8 cellular contexts compared by ENCODE assay signal in genomic region chr10:69179089-69179742, GRCh38. TPM values are rescaled to one million over a fixed set of nuclear protein-coding genes. Genes with fewer than 3 reads are reported as not detected.
DNase-seq lines count a peak whose midpoint lies in the region; ATAC-seq and TF ChIP-seq lines count a peak whose summit lies in the region.

No MANE protein-coding gene starts in this region.

- H3K9ac ChIP-seq in SK-N-SH = peak overlapping the region; percentile 91

- H3K79me2 ChIP-seq in SK-N-SH (ENCODE audit: insufficient read depth) = peaks cover 41% of the 10 kb centered on the region

- no peaks in the 10 kb centered on the region for H3F3A ChIP-seq in SK-N-SH (replicated peaks; ENCODE audit: insufficient read depth)

- no peaks in the 10 kb centered on the region for H3K27me3 ChIP-seq in SK-N-SH (ENCODE audit: insufficient read depth)

- H4K20me1 ChIP-seq in SK-N-SH (ENCODE audit: insufficient read depth) = no peaks in the 10 kb centered on the region

- CTCF ChIA-PET in SK-N-SH (lab: Yijun Ruan, JAX) = no interaction called here

- peaks cover 0 to 3% of the 10 kb centered on the region in 2 experiments for H3K36me3 ChIP-seq in SK-N-SH (replicated peaks in 1 of 2; ENCODE audit: control insufficient read depth in 1 of 2, insufficient read depth in 2 of 2, low read length in 1 of 2)

- WGBS in SK-N-SH (ENCODE audit: low lambda C conversion rate) = 12% methylated on average over 21 of the region's 21 CpGs

- no peak for TF ChIP-seq EP300 in SK-N-SH (IDR thresholded peaks at IDR 0.05; ENCODE audit: borderline replicate concordance in 1 of 2, low read depth in 1 of 2, low read length in 1 of 2)

- DNase-seq in NCI-H510A (lab: John Stamatoyannopoulos, UW) (peak; percentile 29), NCI-H510A treated with DMSO at 0.1 percent for 48 hours (lab: John Stamatoyannopoulos, UW) (no peak), SK-N-SH (peak; percentile 57), islet precursor cell (peak; percentile 43), T1000 (lab: John Stamatoyannopoulos, UW) (no peak)
- DNase-seq in stimulated activated CD8-positive, alpha-beta memory T cell treated with anti-CD3 and anti-CD28 coated beads, Interleukin-4, amount 100 ng/mL, for 48 hours = peak; percentile 42

- peak overlapping the region; percentile 84 to 95 for H3K4me3 ChIP-seq in SK-N-SH (ENCODE audit: low read depth in 2 of 2, low read length in 1 of 2)

- no peak for TF ChIP-seq RAD21 in SK-N-SH (IDR thresholded peaks at IDR 0.05; ENCODE audit: low read length)

- peak overlapping the region; percentile 82 for H3K4me2 ChIP-seq in SK-N-SH

- peaks cover 0 to 9% of the 10 kb centered on the region in 2 experiments; a peak in 2 of 4 replicates for H3K4me1 ChIP-seq in SK-N-SH (ENCODE audit: control insufficient read depth in 1 of 2, insufficient read depth in 2 of 2, low read depth in 1 of 2, low read length in 1 of 2)

- peak overlapping the region; percentile 58; the same call in 1 of the 2 replicates for H2AFZ ChIP-seq in SK-N-SH (ENCODE audit: low read depth)

- no peaks in the 10 kb centered on the region for H3K9me2 ChIP-seq in SK-N-SH

- H3K27ac ChIP-seq in SK-N-SH (ENCODE audit: low read depth in 2 of 2, low read length in 1 of 2) (peak overlapping the region; percentile 88 to 98), angular gyrus (ENCODE audit: low read depth, low read length) (peak overlapping the region; percentile 99)

- H3K9me3 ChIP-seq in SK-N-SH = no peaks in the 10 kb centered on the region

- no peak for TF ChIP-seq CTCF in SK-N-SH (IDR thresholded peaks at IDR 0.05)

- ATAC-seq in HG02973 (IDR thresholded peaks at IDR 0.05; ENCODE audit: unreplicated experiment) = peak; percentile 18

- POLR2A ChIA-PET in SK-N-SH (lab: Yijun Ruan, JAX) = interaction anchor here (1.0 to 1.4 kb wide), 2 partner anchors 30 to 223 kb away, joined by 4 read pairs; partner anchors contain the start of gene DDX21

TF ChIP-seq in SK-N-SH, 30 proteins besides CTCF, POLR2A, EP300 and RAD21:
- TF ChIP-seq, protein P1, sequence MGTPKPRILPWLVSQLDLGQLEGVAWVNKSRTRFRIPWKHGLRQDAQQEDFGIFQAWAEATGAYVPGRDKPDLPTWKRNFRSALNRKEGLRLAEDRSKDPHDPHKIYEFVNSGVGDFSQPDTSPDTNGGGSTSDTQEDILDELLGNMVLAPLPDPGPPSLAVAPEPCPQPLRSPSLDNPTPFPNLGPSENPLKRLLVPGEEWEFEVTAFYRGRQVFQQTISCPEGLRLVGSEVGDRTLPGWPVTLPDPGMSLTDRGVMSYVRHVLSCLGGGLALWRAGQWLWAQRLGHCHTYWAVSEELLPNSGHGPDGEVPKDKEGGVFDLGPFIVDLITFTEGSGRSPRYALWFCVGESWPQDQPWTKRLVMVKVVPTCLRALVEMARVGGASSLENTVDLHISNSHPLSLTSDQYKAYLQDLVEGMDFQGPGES (IDR thresholded peaks at IDR 0.05; ENCODE audit: low read depth, low read length) = no peak
- TF ChIP-seq, protein P2, sequence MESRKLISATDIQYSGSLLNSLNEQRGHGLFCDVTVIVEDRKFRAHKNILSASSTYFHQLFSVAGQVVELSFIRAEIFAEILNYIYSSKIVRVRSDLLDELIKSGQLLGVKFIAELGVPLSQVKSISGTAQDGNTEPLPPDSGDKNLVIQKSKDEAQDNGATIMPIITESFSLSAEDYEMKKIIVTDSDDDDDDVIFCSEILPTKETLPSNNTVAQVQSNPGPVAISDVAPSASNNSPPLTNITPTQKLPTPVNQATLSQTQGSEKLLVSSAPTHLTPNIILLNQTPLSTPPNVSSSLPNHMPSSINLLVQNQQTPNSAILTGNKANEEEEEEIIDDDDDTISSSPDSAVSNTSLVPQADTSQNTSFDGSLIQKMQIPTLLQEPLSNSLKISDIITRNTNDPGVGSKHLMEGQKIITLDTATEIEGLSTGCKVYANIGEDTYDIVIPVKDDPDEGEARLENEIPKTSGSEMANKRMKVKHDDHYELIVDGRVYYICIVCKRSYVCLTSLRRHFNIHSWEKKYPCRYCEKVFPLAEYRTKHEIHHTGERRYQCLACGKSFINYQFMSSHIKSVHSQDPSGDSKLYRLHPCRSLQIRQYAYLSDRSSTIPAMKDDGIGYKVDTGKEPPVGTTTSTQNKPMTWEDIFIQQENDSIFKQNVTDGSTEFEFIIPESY (IDR thresholded peaks at IDR 0.05; ENCODE audit: borderline replicate concordance, low read depth) = no peak
- TF ChIP-seq RXRA (IDR thresholded peaks at IDR 0.05; ENCODE audit: borderline replicate concordance, low read depth) (no peak), FOXM1 (IDR thresholded peaks at IDR 0.05; ENCODE audit: low read depth) (no peak), MEF2A (IDR thresholded peaks at IDR 0.05; ENCODE audit: borderline replicate concordance, low read depth) (no peak), GABPA (IDR thresholded peaks at IDR 0.05; ENCODE audit: low read depth) (no peak), TCF12 (IDR thresholded peaks at IDR 0.05) (no peak), REST (IDR thresholded peaks at IDR 0.05; ENCODE audit: low read depth, low read length) (no peak), SMC3 (IDR thresholded peaks at IDR 0.05; ENCODE audit: low read depth, low read length) (no peak), FOSL2 (IDR thresholded peaks at IDR 0.05; ENCODE audit: borderline replicate concordance, low read depth) (no peak), MXI1 (IDR thresholded peaks at IDR 0.05; ENCODE audit: low read depth, low read length) (no peak), TEAD4 (IDR thresholded peaks at IDR 0.05; ENCODE audit: borderline replicate concordance, insufficient read depth) (no peak), CHD2 (IDR thresholded peaks at IDR 0.05; ENCODE audit: low read length, partially characterized antibody) (no peak), JUND (IDR thresholded peaks at IDR 0.05) (no peak), ELF1 (IDR thresholded peaks at IDR 0.05) (no peak)
- TF ChIP-seq, protein P3, sequence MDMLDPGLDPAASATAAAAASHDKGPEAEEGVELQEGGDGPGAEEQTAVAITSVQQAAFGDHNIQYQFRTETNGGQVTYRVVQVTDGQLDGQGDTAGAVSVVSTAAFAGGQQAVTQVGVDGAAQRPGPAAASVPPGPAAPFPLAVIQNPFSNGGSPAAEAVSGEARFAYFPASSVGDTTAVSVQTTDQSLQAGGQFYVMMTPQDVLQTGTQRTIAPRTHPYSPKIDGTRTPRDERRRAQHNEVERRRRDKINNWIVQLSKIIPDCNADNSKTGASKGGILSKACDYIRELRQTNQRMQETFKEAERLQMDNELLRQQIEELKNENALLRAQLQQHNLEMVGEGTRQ (IDR thresholded peaks at IDR 0.05; ENCODE audit: borderline replicate concordance, low read depth, low read length) = no peak
- TF ChIP-seq, protein P4, sequence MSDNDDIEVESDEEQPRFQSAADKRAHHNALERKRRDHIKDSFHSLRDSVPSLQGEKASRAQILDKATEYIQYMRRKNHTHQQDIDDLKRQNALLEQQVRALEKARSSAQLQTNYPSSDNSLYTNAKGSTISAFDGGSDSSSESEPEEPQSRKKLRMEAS (IDR thresholded peaks at IDR 0.05; ENCODE audit: low read depth) = no peak
TF ChIP-seq in SK-N-SH: peak in this region for 0.

RNA-seq across cellular contexts. Expression of gene SUPV3L1, which starts 0.8 kb away (rescaled TPM):
- 19.8 and 26.7 TPM in 2 replicates for polyA plus RNA-seq in SK-N-SH (2012; rRNA removed)
- 20.8 and 23.5 TPM in 2 replicates for polyA plus RNA-seq in SK-N-SH (2012; cell fraction: cytosol; rRNA removed)
- polyA plus RNA-seq in SK-N-SH (2012; cell fraction: nucleus; rRNA removed) = 30.0 and 43.3 TPM in 2 replicates

RNA-seq across cellular contexts. Expression of gene HKDC1, which starts 40.9 kb away (rescaled TPM):
- polyA plus RNA-seq in SK-N-SH (2012; rRNA removed) = 0.06 and 0.10 TPM in 2 replicates
- polyA plus RNA-seq in SK-N-SH (2012; cell fraction: cytosol; rRNA removed) = 0.03 and 0.08 TPM in 2 replicates
- polyA plus RNA-seq in SK-N-SH (2012; cell fraction: nucleus; rRNA removed) = 0.19 and 0.25 TPM in 2 replicates

RNA-seq across cellular contexts. Expression of gene VPS26A, which starts 55.2 kb away (rescaled TPM):
- 10.6 and 12.9 TPM in 2 replicates for polyA plus RNA-seq in SK-N-SH (2012; rRNA removed)
- 22.1 and 30.9 TPM in 2 replicates for polyA plus RNA-seq in SK-N-SH (2012; cell fraction: cytosol; rRNA removed)
- 3.1 and 8.3 TPM in 2 replicates for polyA plus RNA-seq in SK-N-SH (2012; cell fraction: nucleus; rRNA removed)

Comparison
In these comparisons a context has a peak if more than half of its experiments do, and no peak if none do; other contexts are left out.
1. DNase-seq: peak in NCI-H510A (single experiment), SK-N-SH (single experiment), islet precursor cell (single experiment) and stimulated activated CD8-positive, alpha-beta memory T cell treated with anti-CD3 and anti-CD28 coated beads, Interleukin-4, amount 100 ng/mL, for 48 hours (single experiment); none in NCI-H510A treated with DMSO at 0.1 percent for 48 hours (single experiment) and T1000 (single experiment).